ENCODE assay signal across 1 cellular context in the genomic region with DNA sequence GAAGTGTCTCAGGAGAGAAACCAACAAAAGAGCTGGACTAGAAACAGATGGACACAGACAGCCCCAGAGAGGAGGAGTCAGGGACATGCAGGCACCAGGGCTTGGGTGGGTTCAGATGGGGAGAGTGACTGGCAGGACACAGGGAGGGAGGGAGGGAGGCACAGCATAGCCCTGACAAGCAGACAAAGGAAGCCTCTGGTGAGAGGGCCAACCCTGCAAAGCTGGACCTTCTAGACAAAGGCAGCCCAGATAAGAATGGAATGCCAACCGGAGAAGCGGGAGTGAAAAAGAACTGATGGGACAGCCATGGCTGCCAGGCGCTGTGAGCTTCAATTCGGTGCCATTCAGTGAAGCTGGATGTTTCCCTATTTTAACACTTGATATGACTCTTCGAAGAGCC.
TF ChIP-seq lines count a peak whose summit lies in the region.

No MANE protein-coding gene starts in this region.

TF ChIP-seq in H1, 55 proteins besides CTCF, POLR2A, EP300 and RAD21:
- TF ChIP-seq KDM5A (IDR thresholded peaks at IDR 0.05; ENCODE audit: low read length), result no peak
